ENCODE assay signal across 8 cellular contexts in genomic region chr2:177553176-177553909, GRCh38.
DNase-seq lines count a peak whose midpoint lies in the region; ATAC-seq lines count a peak whose summit lies in the region.

No MANE protein-coding gene starts in this region.

- peak overlapping the region; percentile 90 for H3K4me3 ChIP-seq in MG63

- H3K27me3 ChIP-seq in MG63, result no peaks in the 10 kb centered on the region

- ATAC-seq in GM21717 (IDR thresholded peaks at IDR 0.05; ENCODE audit: unreplicated experiment), result no peak

- peak; percentile 73 for DNase-seq in DMS53 (lab: John Stamatoyannopoulos, UW)
- no peak for DNase-seq in MG63
- DNase-seq in astrocyte of the hippocampus (ENCODE audit: low read depth, low spot score), result peak; percentile 8
- DNase-seq in kidney glomerular epithelial cell (lab: John Stamatoyannopoulos, UW), result peak; percentile 63
- peak; percentile 18 for DNase-seq in stromal cell of bone marrow (ENCODE audit: low read depth)
- no peak for DNase-seq in germinal center (ENCODE audit: low spot score)
- no peak for DNase-seq in C1 segment of cervical spinal cord (lab: John Stamatoyannopoulos, UW)

- no peaks in the 10 kb centered on the region for H3K36me3 ChIP-seq in MG63

- no peaks in the 10 kb centered on the region for H3K9me3 ChIP-seq in MG63

Comparison
In these comparisons a context has a peak if more than half of its experiments do, and no peak if none do; other contexts are left out.
1. DNase-seq: peak in DMS53 (single experiment), astrocyte of the hippocampus (single experiment), kidney glomerular epithelial cell (single experiment) and stromal cell of bone marrow (single experiment); none in MG63 (single experiment), germinal center (single experiment) and C1 segment of cervical spinal cord (0 of 14).